Comparison of ENCODE assay signal across 10 cellular contexts in the genomic region with DNA sequence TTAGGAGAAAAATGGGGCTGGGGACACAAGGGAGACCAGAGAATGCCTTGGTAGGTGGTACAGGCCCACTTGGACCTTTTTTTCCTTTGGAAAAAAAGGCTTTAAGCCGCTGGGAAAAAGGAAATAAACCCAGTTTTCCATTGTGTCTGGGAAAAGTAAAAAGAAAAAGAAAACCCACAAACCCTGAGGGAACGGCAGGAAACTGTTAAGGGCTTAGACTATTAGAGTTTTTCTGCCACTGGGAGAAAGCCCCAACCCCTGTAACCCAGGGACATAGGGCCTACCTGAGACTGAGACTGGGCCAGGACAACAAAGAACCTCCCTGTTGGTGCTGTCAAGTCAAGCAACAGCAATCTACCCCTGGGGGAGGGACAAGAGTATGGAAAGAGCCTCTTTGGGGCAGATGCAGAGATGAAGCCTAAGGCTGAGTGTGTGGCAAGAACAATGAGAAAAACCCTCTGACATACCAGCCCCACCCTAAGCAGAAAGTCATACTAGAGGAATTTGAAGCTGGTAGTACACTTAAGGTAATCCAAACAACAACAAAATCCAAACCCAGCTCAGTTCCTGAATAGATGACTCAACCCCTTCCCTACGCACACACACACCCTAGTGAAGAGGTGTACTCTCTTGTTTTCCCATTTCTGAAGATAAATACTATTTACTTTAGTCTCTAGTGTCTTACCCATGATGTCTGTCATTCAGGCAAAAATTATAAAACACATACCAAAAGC. TPM values are rescaled to one million over a fixed set of nuclear protein-coding genes. Genes with fewer than 3 reads are reported as not detected.
DNase-seq lines count a peak whose midpoint lies in the region; ATAC-seq, FAIRE-seq and TF ChIP-seq lines count a peak whose summit lies in the region.
"Had no signal": no experiment of that assay in that cellular context is flagged by ENCODE, and none has a peak within 500 bp of the region (broad histone marks: within the 10 kb centered on the region; RNA-seq: fewer than 3 reads in every experiment).

No MANE protein-coding gene starts in this region.

- H3K27ac ChIP-seq in ACC112 (ENCODE audit: low read depth, low read length), result peak overlapping the region; percentile 97
- no peak overlapping the region for H3K27ac ChIP-seq in K562 (ENCODE audit: extremely low read depth, low read depth, low read length)
- peak overlapping the region; percentile 62 for H3K27ac ChIP-seq in HepG2 (ENCODE audit: extremely low read length, insufficient read depth, low read length)

- H3K27me3 Mint-ChIP-seq in activated naive CD4-positive, alpha-beta T cell treated with anti-CD3 and anti-CD28 coated beads for 36 hours (ENCODE audit: low read depth), result no peaks in the 10 kb centered on the region

- H3K27me3 ChIP-seq in ACC112 (ENCODE audit: insufficient read depth, low read length) (no peaks in the 10 kb centered on the region), K562 (ENCODE audit: control insufficient read depth in 2 of 2, insufficient read depth in 2 of 2, low read length in 2 of 2) (no peaks in the 10 kb centered on the region), HepG2 (ENCODE audit: control insufficient read depth in 1 of 2, insufficient read depth in 2 of 2, low read length in 2 of 2) (no peaks in the 10 kb centered on the region)

- no peak for TF ChIP-seq CTCF in K562 (IDR thresholded peaks at IDR 0.05 in 2 of 3, conservative IDR thresholded peaks at IDR 0.05 in 1 of 3; ENCODE audit: insufficient read depth in 2 of 3, low read depth in 1 of 3, low read length in 3 of 3)
- no peak for TF ChIP-seq CTCF in HepG2 (CRISPR knock-in tag; IDR thresholded peaks at IDR 0.05)

- CTCF ChIA-PET in K562 (lab: Yijun Ruan, JAX; ENCODE audit: low intra/inter-chr PET ratio) (no interaction called here), HepG2 (lab: Yijun Ruan, JAX; ENCODE audit: low intra/inter-chr PET ratio, low total read pairs) (no interaction called here)
- CTCF ChIA-PET in activated naive CD4-positive, alpha-beta T cell treated with anti-CD3 and anti-CD28 coated beads for 36 hours (lab: Charles Lee), result interaction anchor here (1.0 kb wide), 1 partner anchor 39 kb away, joined by 5 read pairs; no protein-coding TSS in a partner anchor

- intact Hi-C loops in K562 (cut with micrococcal nuclease), result no loop called here
- intact Hi-C loops in HepG2 (cut with micrococcal nuclease; ENCODE audit: unreplicated experiment), result no loop called here
- intact Hi-C loops in activated naive CD4-positive, alpha-beta T cell treated with anti-CD3 and anti-CD28 coated beads for 36 hours (cut with micrococcal nuclease), result no loop called here

- TF ChIP-seq RAD21 in K562 (CRISPR knock-in tag; conservative IDR thresholded peaks at IDR 0.05 in 1 of 2, IDR thresholded peaks at IDR 0.05 in 1 of 2), result no peak
- TF ChIP-seq RAD21 in HepG2 (CRISPR knock-in tag; IDR thresholded peaks at IDR 0.05), result no peak

- in situ Hi-C loops in K562 (cut with MboI), result no loop called here
- in situ Hi-C loops in HepG2 (cut with HindIII; ENCODE audit: extremely low pct_ligation_motif_present, low pct_unique_long_range_greater_than_20kb), result no loop called here

- no peaks in the 10 kb centered on the region for H3K9me3 ChIP-seq in K562 (replicated peaks; ENCODE audit: control insufficient read depth, insufficient read depth, low read depth, low read length)
- H3K9me3 ChIP-seq in HepG2 (ENCODE audit: low read length), result no peaks in the 10 kb centered on the region

- WGBS in K562 (ENCODE audit: insufficient coverage, low coverage, missing lambda C conversion rate), result 70% methylated on average over 2 of the region's 3 CpGs
- 57% methylated on average over 3 of the region's 3 CpGs for WGBS in HepG2 (ENCODE audit: low lambda C conversion rate)

- H2AFZ ChIP-seq in ACC112 (ENCODE audit: low read length, unreplicated experiment) (no peak overlapping the region), K562 (ENCODE audit: low read depth, low read length) (no peak overlapping the region), HepG2 (ENCODE audit: low read length) (no peak overlapping the region)

- TF ChIP-seq POLR2A in K562 (conservative IDR thresholded peaks at IDR 0.05) (no peak), HepG2 (IDR thresholded peaks at IDR 0.05; ENCODE audit: insufficient read depth in 1 of 2, low read depth in 2 of 2, low read length in 2 of 2) (no peak)

- DNase-seq in HK-2 (ENCODE audit: unreplicated experiment) (peak; percentile 38), K562 (ENCODE audit: extremely low read depth in 1 of 4, low spot score in 3 of 4) (no peak), HepG2 (ENCODE audit: low spot score) (peak; percentile 90), midbrain (lab: John Stamatoyannopoulos, UW) (no peak)
- DNase-seq in activated naive CD4-positive, alpha-beta T cell treated with anti-CD3 and anti-CD28 coated beads for 36 hours, result no peak
- no peak for DNase-seq in activated CD8-positive, alpha-beta memory T cell treated with anti-CD3 and anti-CD28 coated beads for 24 hours
- DNase-seq: DMS 273 treated with DMSO at 0.1 percent for 48 hours, T-helper 2 cell had no signal

- no peak overlapping the region for H3K27ac Mint-ChIP-seq in activated naive CD4-positive, alpha-beta T cell treated with anti-CD3 and anti-CD28 coated beads for 36 hours

- H3K9me3 Mint-ChIP-seq in activated naive CD4-positive, alpha-beta T cell treated with anti-CD3 and anti-CD28 coated beads for 36 hours, result no peaks in the 10 kb centered on the region

- FAIRE-seq in K562 (lab: Jason Lieb, UNC) (no peak), HepG2 (lab: Jason Lieb, UNC) (no peak)

- ATAC-seq in K562 (peak; percentile 47; the same call in 2 of the 3 replicates), HepG2 (peak; percentile 89), GM21447 (IDR thresholded peaks at IDR 0.05; ENCODE audit: unreplicated experiment) (no peak)

- H3K9ac ChIP-seq in K562 (ENCODE audit: insufficient read depth in 1 of 2, low read depth in 2 of 2, low read length in 2 of 2), result no peak overlapping the region
- H3K9ac ChIP-seq in HepG2 (ENCODE audit: insufficient read depth, low read depth, low read length), result peak overlapping the region; percentile 55; the same call in 1 of the 2 replicates

- POLR2A ChIA-PET in K562 (lab: Yijun Ruan, JAX) (interaction anchor here (0.5 to 1.6 kb wide), 5 partner anchors 9 to 29 kb away, joined by 3 to 4 read pairs (median 3); no protein-coding TSS in a partner anchor), HepG2 (lab: Yijun Ruan, JAX) (interaction anchor here (0.6 to 2.6 kb wide), 7 partner anchors 9 to 239 kb away, joined by 3 to 28 read pairs (median 5); partner anchors contain the start of genes ATF1 and SLC11A2)

- no TSS peak for BruUV-seq in K562 (replicated peaks; lab: Mats Ljungman, UMichigan)
- BruUV-seq in HepG2 (replicated peaks; lab: Mats Ljungman, UMichigan), result no TSS peak

- H3K36me3 Mint-ChIP-seq in activated naive CD4-positive, alpha-beta T cell treated with anti-CD3 and anti-CD28 coated beads for 36 hours (ENCODE audit: low read depth), result peaks cover 27% of the 10 kb centered on the region

- no peak overlapping the region for H3K4me3 Mint-ChIP-seq in activated naive CD4-positive, alpha-beta T cell treated with anti-CD3 and anti-CD28 coated beads for 36 hours

- peaks cover 40% of the 10 kb centered on the region for H3K4me1 ChIP-seq in ACC112 (ENCODE audit: control insufficient read depth, insufficient read depth, low read length, unreplicated experiment)
- H3K4me1 ChIP-seq in K562 (replicated peaks in 1 of 2; ENCODE audit: control insufficient read depth in 2 of 2, insufficient read depth in 2 of 2, low read length in 2 of 2), result peaks cover 0 to 4% of the 10 kb centered on the region in 2 experiments; a peak in 1 of 5 replicates
- peaks cover 42% of the 10 kb centered on the region for H3K4me1 ChIP-seq in HepG2 (ENCODE audit: insufficient read depth, low read length)

- no peaks in the 10 kb centered on the region for H4K20me1 ChIP-seq in K562 (replicated peaks; ENCODE audit: control insufficient read depth, insufficient read depth, low read length)
- H4K20me1 ChIP-seq in HepG2 (ENCODE audit: insufficient read depth, low read length), result no peaks in the 10 kb centered on the region

- peaks cover 32% of the 10 kb centered on the region for H3K79me2 ChIP-seq in ACC112 (ENCODE audit: control insufficient read depth, insufficient read depth, low read length, unreplicated experiment)
- peaks cover 20% of the 10 kb centered on the region for H3K79me2 ChIP-seq in K562 (ENCODE audit: control insufficient read depth, insufficient read depth, low read length)
- H3K79me2 ChIP-seq in HepG2 (ENCODE audit: insufficient read depth, low read length), result peaks cover 10% of the 10 kb centered on the region

- peaks cover 24% of the 10 kb centered on the region for H3K4me1 Mint-ChIP-seq in activated naive CD4-positive, alpha-beta T cell treated with anti-CD3 and anti-CD28 coated beads for 36 hours (ENCODE audit: low read depth)

- H3K4me3 ChIP-seq in ACC112 (ENCODE audit: low read depth, low read length), result peak overlapping the region; percentile 50
- no peak overlapping the region for H3K4me3 ChIP-seq in K562
- H3K4me3 ChIP-seq in HepG2 (replicated peaks in 1 of 3; ENCODE audit: insufficient read depth in 1 of 3, low read depth in 2 of 3, low read length in 3 of 3), result no peak overlapping the region

- H3K36me3 ChIP-seq in ACC112 (ENCODE audit: insufficient read depth, low read length) (peaks cover 16% of the 10 kb centered on the region), K562 (ENCODE audit: control insufficient read depth, insufficient read depth, low read length) (peaks cover 18% of the 10 kb centered on the region; the same call in 2 of the 3 replicates), HepG2 (replicated peaks in 1 of 2; ENCODE audit: control insufficient read depth in 1 of 2, insufficient read depth in 2 of 2, low read length in 2 of 2) (peaks cover 0 to 3% of the 10 kb centered on the region in 2 experiments; a peak in 2 of 5 replicates)

- no peak for TF ChIP-seq EP300 in K562 (IDR thresholded peaks at IDR 0.05; ENCODE audit: low read length)
- peak in 1 of 2 experiments; percentile 63; a peak in 1 of 4 replicates for TF ChIP-seq EP300 in HepG2 (IDR thresholded peaks at IDR 0.05; ENCODE audit: low read depth in 2 of 2, low read length in 2 of 2)
- peak; percentile 67 for TF ChIP-seq EP300 in HepG2 (CRISPR knock-in tag; IDR thresholded peaks at IDR 0.05; ENCODE audit: borderline replicate concordance)

- no peaks in the 10 kb centered on the region for H3K9me1 ChIP-seq in K562 (ENCODE audit: control insufficient read depth, insufficient read depth, low read length)

- H3K4me2 ChIP-seq in K562 (ENCODE audit: insufficient read depth, low read length) (no peak overlapping the region), HepG2 (ENCODE audit: low read depth, low read length) (0 out of 2 replicates have a peak overlapping the region, but pooled peaks have one; percentile 19)

RNA-seq across cellular contexts. Expression of gene ATF1, which starts 22.8 kb away (rescaled TPM):
- total RNA-seq in K562 (2011; cell fraction: chromatin; rRNA removed; ENCODE audit: low replicate concordance), result 26.6 and 28.7 TPM in 2 replicates
- 23.5 and 27.1 TPM in 2 replicates for total RNA-seq in K562 (2011; cell fraction: nucleolus; rRNA removed)
- total RNA-seq in K562 (2011; cell fraction: nucleoplasm; rRNA removed), result 20.5 and 21.0 TPM in 2 replicates
- total RNA-seq in K562 (2014; rRNA removed), result 74.8 and 75.1 TPM in 2 replicates
- total RNA-seq in K562 (2014; rRNA removed; fragmentation: Illumina TruSeq; extraction: Trizol), result 43.3 and 56.1 TPM in 2 replicates
- total RNA-seq in K562 (2015; rRNA removed; fragmentation: Illumina TruSeq; extraction: Trizol), result 46.6 and 48.9 TPM in 2 replicates
- 51.1 and 51.4 TPM in 2 replicates for total RNA-seq in K562 (2021)
- polyA plus RNA-seq in K562 (2011; rRNA removed), result 83.5 and 87.8 TPM in 2 replicates
- polyA plus RNA-seq in K562 (2011; cell fraction: cytosol; rRNA removed), result 39.7 and 78.8 TPM in 2 replicates
- 36.0 and 39.0 TPM in 2 replicates for polyA plus RNA-seq in K562 (2011; cell fraction: nucleus; rRNA removed)
- 33.6 and 43.3 TPM in 2 replicates for polyA plus RNA-seq in K562 (2012)
- polyA plus RNA-seq in K562 (2014; fragmentation: Illumina TruSeq; extraction: Trizol), result 61.5 and 62.2 TPM in 2 replicates
- 10 to 100 TPM; 19.8 to 24.5 TPM for polyA plus RNA-seq in K562 (2014; fragmentation: Nextera tagmentation; extraction: Ambion mirVana)
- polyA plus RNA-seq in K562 (2014; rRNA removed), result 60.1 and 78.3 TPM in 2 replicates
- polyA minus RNA-seq in K562 (2011; rRNA and poly(A)+ RNA removed), result 68.4 and 70.8 TPM in 2 replicates
- 30.5 and 35.6 TPM in 2 replicates for polyA minus RNA-seq in K562 (2011; cell fraction: cytosol; rRNA and poly(A)+ RNA removed)
- polyA minus RNA-seq in K562 (2011; cell fraction: nucleus; rRNA and poly(A)+ RNA removed), result 14.3 and 31.5 TPM in 2 replicates
- 29.3 and 48.0 TPM in 2 replicates for total RNA-seq in HepG2 (2016; rRNA removed; fragmentation: Illumina TruSeq; extraction: Trizol)
- total RNA-seq in HepG2 (2016; cell fraction: cytosol; rRNA removed; fragmentation: Illumina TruSeq; extraction: Trizol; ENCODE audit: low read depth), result 7.9 and 9.8 TPM in 2 replicates
- 32.7 and 43.1 TPM in 2 replicates for total RNA-seq in HepG2 (2016; cell fraction: insoluble cytoplasmic fraction; rRNA removed; fragmentation: Illumina TruSeq; extraction: Trizol)
- total RNA-seq in HepG2 (2016; cell fraction: membrane; rRNA removed; fragmentation: Illumina TruSeq; extraction: Trizol), result 16.2 and 17.0 TPM in 2 replicates
- total RNA-seq in HepG2 (2016; cell fraction: nucleus; rRNA removed; fragmentation: Illumina TruSeq; extraction: Trizol), result 13.7 and 14.8 TPM in 2 replicates
- polyA plus RNA-seq in HepG2 (2011; rRNA removed), result 40.1 and 52.0 TPM in 2 replicates
- polyA plus RNA-seq in HepG2 (2011; cell fraction: cytosol; rRNA removed), result 18.8 and 23.8 TPM in 2 replicates
- 13.6 and 18.8 TPM in 2 replicates for polyA plus RNA-seq in HepG2 (2011; cell fraction: nucleus; rRNA removed)
- polyA plus RNA-seq in HepG2 (2012), result 19.1 and 21.2 TPM in 2 replicates
- polyA plus RNA-seq in HepG2 (2016; cell fraction: cytosol; fragmentation: Illumina TruSeq; extraction: Trizol; ENCODE audit: low read depth), result 3.8 and 5.5 TPM in 2 replicates
- 50.7 and 55.1 TPM in 2 replicates for polyA plus RNA-seq in HepG2 (2016; cell fraction: insoluble cytoplasmic fraction; fragmentation: Illumina TruSeq; extraction: Trizol; ENCODE audit: low read depth)
- 9.8 and 10.0 TPM in 2 replicates for polyA plus RNA-seq in HepG2 (2016; cell fraction: membrane; fragmentation: Illumina TruSeq; extraction: Trizol; ENCODE audit: low read depth)
- 17.9 and 19.4 TPM in 2 replicates for polyA plus RNA-seq in HepG2 (2016; cell fraction: nucleus; fragmentation: Illumina TruSeq; extraction: Trizol; ENCODE audit: insufficient read depth, low read depth)
- 27.0 and 148 TPM in 2 replicates for polyA minus RNA-seq in HepG2 (2011; rRNA and poly(A)+ RNA removed; ENCODE audit: low replicate concordance)
- polyA minus RNA-seq in HepG2 (2011; cell fraction: cytosol; rRNA and poly(A)+ RNA removed), result 21.1 and 25.7 TPM in 2 replicates
- polyA minus RNA-seq in HepG2 (2011; cell fraction: nucleus; rRNA and poly(A)+ RNA removed), result 22.0 and 23.3 TPM in 2 replicates
- 10 to 100 TPM; 43.3 to 48.5 TPM for total RNA-seq in activated naive CD4-positive, alpha-beta T cell treated with anti-CD3 and anti-CD28 coated beads for 36 hours

RNA-seq across cellular contexts. Expression of gene TMPRSS12, which starts 56.1 kb away (rescaled TPM):
- total RNA-seq in K562 (2011; cell fraction: chromatin; rRNA removed; ENCODE audit: low replicate concordance), result not detected in 2 replicates
- total RNA-seq in K562 (2011; cell fraction: nucleolus; rRNA removed), result not detected in 2 replicates
- not detected in 2 replicates for total RNA-seq in K562 (2011; cell fraction: nucleoplasm; rRNA removed)
- total RNA-seq in K562 (2014; rRNA removed) (not detected in 2 replicates), K562 (2014; rRNA removed; fragmentation: Illumina TruSeq; extraction: Trizol) (not detected in 2 replicates), K562 (2015; rRNA removed; fragmentation: Illumina TruSeq; extraction: Trizol) (not detected in 2 replicates), K562 (2021) (not detected in 2 replicates), HepG2 (2016; rRNA removed; fragmentation: Illumina TruSeq; extraction: Trizol) (not detected in 2 replicates)
- polyA plus RNA-seq in K562 (2011; rRNA removed) (not detected in 2 replicates), K562 (2014; fragmentation: Illumina TruSeq; extraction: Trizol) (not detected in 2 replicates), K562 (2014; fragmentation: Nextera tagmentation; extraction: Ambion mirVana) (under 1 TPM in 1 of 2 experiments, not detected in 1; 0.04 TPM), K562 (2014; rRNA removed) (not detected in 2 replicates), HepG2 (2011; rRNA removed) (not detected in 2 replicates)
- not detected in 2 replicates for polyA plus RNA-seq in K562 (2011; cell fraction: cytosol; rRNA removed)
- not detected in 2 replicates for polyA plus RNA-seq in K562 (2011; cell fraction: nucleus; rRNA removed)
- polyA plus RNA-seq in K562 (2012), result not detected in 2 replicates
- polyA minus RNA-seq in K562 (2011; rRNA and poly(A)+ RNA removed), result not detected in 2 replicates
- polyA minus RNA-seq in K562 (2011; cell fraction: cytosol; rRNA and poly(A)+ RNA removed), result not detected in 2 replicates
- not detected in 2 replicates for polyA minus RNA-seq in K562 (2011; cell fraction: nucleus; rRNA and poly(A)+ RNA removed)
- not detected in 2 replicates for total RNA-seq in HepG2 (2016; cell fraction: cytosol; rRNA removed; fragmentation: Illumina TruSeq; extraction: Trizol; ENCODE audit: low read depth)
- not detected in 2 replicates for total RNA-seq in HepG2 (2016; cell fraction: insoluble cytoplasmic fraction; rRNA removed; fragmentation: Illumina TruSeq; extraction: Trizol)
- not detected in 2 replicates for total RNA-seq in HepG2 (2016; cell fraction: membrane; rRNA removed; fragmentation: Illumina TruSeq; extraction: Trizol)
- total RNA-seq in HepG2 (2016; cell fraction: nucleus; rRNA removed; fragmentation: Illumina TruSeq; extraction: Trizol), result not detected in 2 replicates
- not detected in 2 replicates for polyA plus RNA-seq in HepG2 (2011; cell fraction: cytosol; rRNA removed)
- polyA plus RNA-seq in HepG2 (2011; cell fraction: nucleus; rRNA removed), result not detected in 2 replicates
- polyA plus RNA-seq in HepG2 (2012), result not detected in 2 replicates
- not detected in 2 replicates for polyA plus RNA-seq in HepG2 (2016; cell fraction: cytosol; fragmentation: Illumina TruSeq; extraction: Trizol; ENCODE audit: low read depth)
- not detected in 2 replicates for polyA plus RNA-seq in HepG2 (2016; cell fraction: insoluble cytoplasmic fraction; fragmentation: Illumina TruSeq; extraction: Trizol; ENCODE audit: low read depth)
- not detected in 2 replicates for polyA plus RNA-seq in HepG2 (2016; cell fraction: membrane; fragmentation: Illumina TruSeq; extraction: Trizol; ENCODE audit: low read depth)
- not detected in 2 replicates for polyA plus RNA-seq in HepG2 (2016; cell fraction: nucleus; fragmentation: Illumina TruSeq; extraction: Trizol; ENCODE audit: insufficient read depth, low read depth)
- polyA minus RNA-seq in HepG2 (2011; rRNA and poly(A)+ RNA removed; ENCODE audit: low replicate concordance), result not detected in 2 replicates
- not detected in 2 replicates for polyA minus RNA-seq in HepG2 (2011; cell fraction: cytosol; rRNA and poly(A)+ RNA removed)
- not detected in 2 replicates for polyA minus RNA-seq in HepG2 (2011; cell fraction: nucleus; rRNA and poly(A)+ RNA removed)
- total RNA-seq in activated naive CD4-positive, alpha-beta T cell treated with anti-CD3 and anti-CD28 coated beads for 36 hours, result not detected

Comparison
In these comparisons a context has a peak if more than half of its experiments do, and no peak if none do; other contexts are left out.
1. DNase-seq: peak in HK-2 (single experiment) and HepG2 (single experiment); none in K562 (0 of 4), activated naive CD4-positive, alpha-beta T cell treated with anti-CD3 and anti-CD28 coated beads for 36 hours (single experiment), activated CD8-positive, alpha-beta memory T cell treated with anti-CD3 and anti-CD28 coated beads for 24 hours (single experiment) and midbrain (single experiment).